ENCODE assay signal across 1 cellular context in genomic region chr17:77088455-77089117, GRCh38.
A peak's percentile ranks its signal among the peaks of the same experiment; 100 is the strongest.
TF ChIP-seq lines count a peak whose summit lies in the region.

No MANE protein-coding gene starts in this region.

TF ChIP-seq in HEK293, 187 proteins besides CTCF, POLR2A, EP300 and RAD21 (continued from another document):
- no peak for TF ChIP-seq FEZF1 (tag by site-specific recombination; IDR thresholded peaks at IDR 0.05)
- TF ChIP-seq ZNF768 (tag by site-specific recombination; IDR thresholded peaks at IDR 0.05) = no peak
- no peak for TF ChIP-seq ZNF157 (tag by site-specific recombination; IDR thresholded peaks at IDR 0.05)
- TF ChIP-seq MZF1 (tag by site-specific recombination; IDR thresholded peaks at IDR 0.05; ENCODE audit: borderline replicate concordance) = no peak
- TF ChIP-seq ZNF792 (tag by site-specific recombination; IDR thresholded peaks at IDR 0.05) = no peak
- no peak for TF ChIP-seq ZBTB20 (tag by site-specific recombination; IDR thresholded peaks at IDR 0.05)
- TF ChIP-seq ZNF449 (tag by site-specific recombination; IDR thresholded peaks at IDR 0.05) = peak; percentile 53
- peak; percentile 42; the same call in 1 of the 2 replicates for TF ChIP-seq REST (tag by site-specific recombination; IDR thresholded peaks at IDR 0.05)
- TF ChIP-seq ZSCAN16 (tag by site-specific recombination; IDR thresholded peaks at IDR 0.05) = no peak
- no peak for TF ChIP-seq REPIN1 (tag by site-specific recombination; IDR thresholded peaks at IDR 0.05; ENCODE audit: low read depth)
- TF ChIP-seq ZFP69B (tag by site-specific recombination; IDR thresholded peaks at IDR 0.05) = peak; percentile 88
- no peak for TF ChIP-seq ZNF645 (tag by site-specific recombination; IDR thresholded peaks at IDR 0.05)
- no peak for TF ChIP-seq AEBP2 (tag by site-specific recombination; IDR thresholded peaks at IDR 0.05; ENCODE audit: borderline replicate concordance)
- TF ChIP-seq PRDM10 (tag by site-specific recombination; IDR thresholded peaks at IDR 0.05) = peak; percentile 89
- peak; percentile 74 for TF ChIP-seq ZNF639 (tag by site-specific recombination; IDR thresholded peaks at IDR 0.05)
- no peak for TF ChIP-seq GLI4 (tag by site-specific recombination; IDR thresholded peaks at IDR 0.05)
- TF ChIP-seq ZBTB11 (tag by site-specific recombination; conservative IDR thresholded peaks at IDR 0.05; ENCODE audit: low read depth) = peak; percentile 95
- TF ChIP-seq ZNF544 (tag by site-specific recombination; IDR thresholded peaks at IDR 0.05) = no peak
- TF ChIP-seq OVOL3 (tag by site-specific recombination; IDR thresholded peaks at IDR 0.05) = no peak
- TF ChIP-seq ZNF175 (tag by site-specific recombination; IDR thresholded peaks at IDR 0.05) = no peak
- TF ChIP-seq SALL2 (tag by site-specific recombination; IDR thresholded peaks at IDR 0.05; ENCODE audit: borderline replicate concordance) = no peak
- TF ChIP-seq ZNF558 (tag by site-specific recombination; IDR thresholded peaks at IDR 0.05) = no peak
- TF ChIP-seq KLF1 (tag by site-specific recombination; IDR thresholded peaks at IDR 0.05) = 0 out of 2 replicates have a peak, but pooled peaks have one; percentile 20
- no peak for TF ChIP-seq ZNF398 (tag by site-specific recombination; IDR thresholded peaks at IDR 0.05)
